31 cellular contexts compared by ENCODE assay signal in genomic region chr12:52533686-52534470, GRCh38. TPM values are rescaled to one million over a fixed set of nuclear protein-coding genes. Genes with fewer than 3 reads are reported as not detected.
"Had no signal": no experiment of that assay in that cellular context is flagged by ENCODE, and none has a peak within 500 bp of the region (broad histone marks: within the 10 kb centered on the region; RNA-seq: fewer than 3 reads in every experiment).

No MANE protein-coding gene starts in this region.

- H3K27me3 ChIP-seq: esophagus squamous epithelium, left lung, uterus had no signal

- H3K36me3 ChIP-seq: esophagus squamous epithelium, left lung, lower lobe of right lung, neutrophil, thoracic aorta, uterus had no signal

- H3K4me1 Mint-ChIP-seq: activated B cell treated with CpG ODN at 0.5 μM for 24 hours; activated naive CD8-positive, alpha-beta T cell treated with anti-CD3 and anti-CD28 coated beads for 36 hours; central memory CD8-positive, alpha-beta T cell; stimulated activated naive B cell treated with anti-CD40 and anti-IgM and Interleukin-4, amounts not matched to agents 10 μg/mL and 1 μg/mL and 100 μg/mL, for 72 hours had no signal

- H3K9me3 ChIP-seq: esophagus squamous epithelium, left lung, lower lobe of right lung, neutrophil, thoracic aorta, uterus had no signal

- H3K27me3 Mint-ChIP-seq: activated naive CD8-positive, alpha-beta T cell treated with anti-CD3 and anti-CD28 coated beads for 36 hours; central memory CD8-positive, alpha-beta T cell had no signal

- H3K9me3 Mint-ChIP-seq: activated B cell treated with CpG ODN at 0.5 μM for 24 hours; activated naive CD4-positive, alpha-beta T cell treated with anti-CD3 and anti-CD28 coated beads for 36 hours; activated naive CD8-positive, alpha-beta T cell treated with anti-CD3 and anti-CD28 coated beads for 36 hours; central memory CD8-positive, alpha-beta T cell; nephron; stimulated activated naive B cell treated with anti-CD40 and anti-IgM and Interleukin-4, amounts not matched to agents 10 μg/mL and 1 μg/mL and 100 μg/mL, for 72 hours; T-helper 2 cell treated with Interferon-gamma antibody and Interleukin-4, amounts not matched to agents 5 μg/mL and 100 μg/mL, for 36 hours had no signal

- H3K4me3 Mint-ChIP-seq: activated B cell treated with CpG ODN at 0.5 μM for 24 hours; activated naive CD4-positive, alpha-beta T cell treated with anti-CD3 and anti-CD28 coated beads for 36 hours; activated naive CD8-positive, alpha-beta T cell treated with anti-CD3 and anti-CD28 coated beads for 36 hours; central memory CD8-positive, alpha-beta T cell; nephron; stimulated activated naive B cell treated with anti-CD40 and anti-IgM and Interleukin-4, amounts not matched to agents 10 μg/mL and 1 μg/mL and 100 μg/mL, for 72 hours; T-helper 2 cell treated with Interferon-gamma antibody and Interleukin-4, amounts not matched to agents 5 μg/mL and 100 μg/mL, for 36 hours had no signal

- H3K27ac ChIP-seq: esophagus squamous epithelium, left lung, lower lobe of right lung, neutrophil, thoracic aorta, uterus had no signal

- H3K4me3 ChIP-seq: esophagus squamous epithelium, left lung, lower lobe of right lung, thoracic aorta, uterus had no signal

- H3K4me1 ChIP-seq: left lung, lower lobe of right lung, uterus had no signal

- ATAC-seq: left lung; lower lobe of right lung; sciatic nerve; stimulated activated naive B cell treated with anti-CD40 and anti-IgM and Interleukin-4, amounts not matched to agents 10 μg/mL and 1 μg/mL and 100 μg/mL, for 72 hours had no signal

- H3K27ac Mint-ChIP-seq: activated B cell treated with CpG ODN at 0.5 μM for 24 hours; activated naive CD4-positive, alpha-beta T cell treated with anti-CD3 and anti-CD28 coated beads for 36 hours; activated naive CD8-positive, alpha-beta T cell treated with anti-CD3 and anti-CD28 coated beads for 36 hours; nephron; stimulated activated naive B cell treated with anti-CD40 and anti-IgM and Interleukin-4, amounts not matched to agents 10 μg/mL and 1 μg/mL and 100 μg/mL, for 72 hours; T-helper 2 cell treated with Interferon-gamma antibody and Interleukin-4, amounts not matched to agents 5 μg/mL and 100 μg/mL, for 36 hours had no signal

- DNase-seq: activated B cell treated with CpG ODN at 0.5 μM for 24 hours; activated CD4-positive, alpha-beta T cell treated with anti-CD3 and anti-CD28 coated beads, Interleukin-2, amount 50 U/mL, for 1 hour; activated CD8-positive, alpha-beta memory T cell treated with anti-CD3 and anti-CD28 coated beads for 24 hours; activated effector memory CD4-positive, alpha-beta T cell treated with Interleukin-2 at 50 U/mL for 16 hours; activated naive CD8-positive, alpha-beta T cell treated with anti-CD3 and anti-CD28 coated beads for 36 hours; amniotic stem cell; dermis blood vessel endothelial cell; effector CD4-positive, alpha-beta T cell; esophagus squamous epithelium; foreskin melanocyte; left lung; lower lobe of right lung; stimulated activated CD4-positive, alpha-beta T cell treated with anti-CD3 and anti-CD28 coated beads, Interleukin-1b, Interleukin-23, amount 100 ng/mL, for 48 hours; stimulated activated naive B cell treated with anti-CD40 and anti-IgM and Interleukin-4, amounts not matched to agents 10 μg/mL and 1 μg/mL and 100 μg/mL, for 72 hours; T-helper 1 cell; trophoblast cell; uterus had no signal

- H3K36me3 Mint-ChIP-seq: activated naive CD8-positive, alpha-beta T cell treated with anti-CD3 and anti-CD28 coated beads for 36 hours; stimulated activated naive B cell treated with anti-CD40 and anti-IgM and Interleukin-4, amounts not matched to agents 10 μg/mL and 1 μg/mL and 100 μg/mL, for 72 hours had no signal

RNA-seq across cellular contexts. Expression of gene KRT5, which starts 13.7 kb away (rescaled TPM):
- total RNA-seq: activated B cell treated with CpG ODN at 0.5 μM for 24 hours; activated naive CD4-positive, alpha-beta T cell treated with anti-CD3 and anti-CD28 coated beads for 36 hours; activated naive CD8-positive, alpha-beta T cell treated with anti-CD3 and anti-CD28 coated beads for 36 hours; glomerular endothelial cell; mucosa of gallbladder; osteocyte; posterior vena cava had no signal

RNA-seq across cellular contexts. Expression of gene KRT71, which starts 19.1 kb away (rescaled TPM):
- total RNA-seq: activated B cell treated with CpG ODN at 0.5 μM for 24 hours; activated naive CD4-positive, alpha-beta T cell treated with anti-CD3 and anti-CD28 coated beads for 36 hours; activated naive CD8-positive, alpha-beta T cell treated with anti-CD3 and anti-CD28 coated beads for 36 hours; dermis blood vessel endothelial cell; esophagus squamous epithelium; glomerular endothelial cell; left lung; lower lobe of right lung; mucosa of gallbladder; osteocyte; posterior vena cava; renal cortical epithelial cell; sciatic nerve; subcutaneous adipose tissue; thoracic aorta; uterus had no signal
- polyA plus RNA-seq: small intestine had no signal

RNA-seq across cellular contexts. Expression of gene KRT74, which starts 39.8 kb away (rescaled TPM):
- total RNA-seq: activated B cell treated with CpG ODN at 0.5 μM for 24 hours; activated naive CD4-positive, alpha-beta T cell treated with anti-CD3 and anti-CD28 coated beads for 36 hours; activated naive CD8-positive, alpha-beta T cell treated with anti-CD3 and anti-CD28 coated beads for 36 hours; dermis blood vessel endothelial cell; glomerular endothelial cell; left lung; lower lobe of right lung; mucosa of gallbladder; osteocyte; posterior vena cava; renal cortical epithelial cell; sciatic nerve; subcutaneous adipose tissue; thoracic aorta; uterus had no signal

RNA-seq across cellular contexts. Expression of gene KRT6A, which starts 40.8 kb away (rescaled TPM):
- total RNA-seq: activated B cell treated with CpG ODN at 0.5 μM for 24 hours; activated naive CD4-positive, alpha-beta T cell treated with anti-CD3 and anti-CD28 coated beads for 36 hours; activated naive CD8-positive, alpha-beta T cell treated with anti-CD3 and anti-CD28 coated beads for 36 hours; glomerular endothelial cell; mucosa of gallbladder; osteocyte; posterior vena cava; sciatic nerve had no signal
